Comparison of ENCODE assay signal across 15 cellular contexts in the genomic region with DNA sequence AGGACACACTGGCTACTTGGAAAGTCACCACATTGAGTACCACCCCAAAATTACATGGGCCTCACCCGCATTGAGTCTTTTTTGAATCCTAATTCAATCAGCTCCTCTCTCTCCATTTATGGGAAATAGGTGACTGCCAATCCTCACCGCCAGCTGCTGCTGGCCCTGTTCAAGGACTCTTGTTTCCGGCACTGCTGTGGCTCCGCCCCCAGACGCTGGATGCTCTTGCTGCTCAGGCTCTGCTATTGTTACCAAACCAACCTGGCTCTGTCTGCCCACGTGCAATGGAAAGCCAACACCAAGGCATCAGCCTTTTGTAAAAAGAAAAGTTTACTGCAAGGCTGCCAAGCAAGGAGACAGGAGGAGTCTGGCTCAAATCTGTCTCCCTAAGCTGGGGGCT.
A peak's percentile ranks its signal among the peaks of the same experiment; 100 is the strongest.
DNase-seq lines count a peak whose midpoint lies in the region; ATAC-seq and TF ChIP-seq lines count a peak whose summit lies in the region.
"Had no signal": no experiment of that assay in that cellular context is flagged by ENCODE, and none has a peak within 500 bp of the region (broad histone marks: within the 10 kb centered on the region; RNA-seq: fewer than 3 reads in every experiment).

No MANE protein-coding gene starts in this region.

- no peaks in the 10 kb centered on the region for H3K27me3 Mint-ChIP-seq in activated naive CD4-positive, alpha-beta T cell treated with anti-CD3 and anti-CD28 coated beads for 36 hours (ENCODE audit: low read depth)
- no peaks in the 10 kb centered on the region for H3K27me3 Mint-ChIP-seq in activated naive CD4-positive, alpha-beta T cell treated with anti-CD3 and anti-CD28 coated beads, Interleukin-2, amount 10 ng/mL, durations not matched to agents 7 days and 5 days
- H3K27me3 Mint-ChIP-seq: dendritic cell treated with granulocyte-macrophage colony-stimulating factor and Interleukin-4, amounts not matched to agents 40 ng/mL and 50 ng/mL, for 4 days had no signal

- no peaks in the 10 kb centered on the region for H3K36me3 Mint-ChIP-seq in activated naive CD4-positive, alpha-beta T cell treated with anti-CD3 and anti-CD28 coated beads for 36 hours (ENCODE audit: low read depth)
- no peaks in the 10 kb centered on the region for H3K36me3 Mint-ChIP-seq in activated naive CD4-positive, alpha-beta T cell treated with anti-CD3 and anti-CD28 coated beads, Interleukin-2, amount 10 ng/mL, durations not matched to agents 7 days and 5 days
- H3K36me3 Mint-ChIP-seq: natural killer cell had no signal

- H3K4me3 Mint-ChIP-seq in activated naive CD4-positive, alpha-beta T cell treated with anti-CD3 and anti-CD28 coated beads for 36 hours, result no peak overlapping the region
- no peak overlapping the region for H3K4me3 Mint-ChIP-seq in activated naive CD4-positive, alpha-beta T cell treated with anti-CD3 and anti-CD28 coated beads, Interleukin-2, amount 10 ng/mL, durations not matched to agents 7 days and 5 days
- H3K4me3 Mint-ChIP-seq: dendritic cell treated with granulocyte-macrophage colony-stimulating factor and Interleukin-4, amounts not matched to agents 40 ng/mL and 50 ng/mL, for 4 days; natural killer cell had no signal

- intact Hi-C loops in activated naive CD4-positive, alpha-beta T cell treated with anti-CD3 and anti-CD28 coated beads for 36 hours (cut with micrococcal nuclease), result no loop called here
- intact Hi-C loops in upper lobe of right lung (cut with DNase I), result no loop called here

- H3K27me3 ChIP-seq in upper lobe of right lung, result no peaks in the 10 kb centered on the region
- no peaks in the 10 kb centered on the region for H3K27me3 ChIP-seq in effector memory CD4-positive, alpha-beta T cell (replicated peaks; ENCODE audit: control insufficient read depth, insufficient read depth, low read length, poor library complexity, severe bottlenecking)

- H3K4me1 ChIP-seq in upper lobe of right lung, result no peaks in the 10 kb centered on the region
- H3K4me1 ChIP-seq in effector memory CD4-positive, alpha-beta T cell (ENCODE audit: control insufficient read depth, insufficient read depth, low read length, poor library complexity, severe bottlenecking), result no peaks in the 10 kb centered on the region

- no peak overlapping the region for H3K27ac Mint-ChIP-seq in activated naive CD4-positive, alpha-beta T cell treated with anti-CD3 and anti-CD28 coated beads for 36 hours
- H3K27ac Mint-ChIP-seq in activated naive CD4-positive, alpha-beta T cell treated with anti-CD3 and anti-CD28 coated beads, Interleukin-2, amount 10 ng/mL, durations not matched to agents 7 days and 5 days, result no peak overlapping the region
- H3K27ac Mint-ChIP-seq: dendritic cell treated with granulocyte-macrophage colony-stimulating factor and Interleukin-4, amounts not matched to agents 40 ng/mL and 50 ng/mL, for 4 days; natural killer cell had no signal

- no peaks in the 10 kb centered on the region for H3K4me1 Mint-ChIP-seq in activated naive CD4-positive, alpha-beta T cell treated with anti-CD3 and anti-CD28 coated beads for 36 hours (ENCODE audit: low read depth)
- H3K4me1 Mint-ChIP-seq in activated naive CD4-positive, alpha-beta T cell treated with anti-CD3 and anti-CD28 coated beads, Interleukin-2, amount 10 ng/mL, durations not matched to agents 7 days and 5 days, result no peaks in the 10 kb centered on the region
- H3K4me1 Mint-ChIP-seq: natural killer cell had no signal

- H3K4me3 ChIP-seq in upper lobe of right lung, result no peak overlapping the region
- no peak overlapping the region for H3K4me3 ChIP-seq in effector memory CD4-positive, alpha-beta T cell (ENCODE audit: insufficient read depth, low read depth, low read length, poor library complexity, severe bottlenecking)

- no peaks in the 10 kb centered on the region for H3K9me3 Mint-ChIP-seq in activated naive CD4-positive, alpha-beta T cell treated with anti-CD3 and anti-CD28 coated beads for 36 hours
- H3K9me3 Mint-ChIP-seq in activated naive CD4-positive, alpha-beta T cell treated with anti-CD3 and anti-CD28 coated beads, Interleukin-2, amount 10 ng/mL, durations not matched to agents 7 days and 5 days, result no peaks in the 10 kb centered on the region
- H3K9me3 Mint-ChIP-seq: dendritic cell treated with granulocyte-macrophage colony-stimulating factor and Interleukin-4, amounts not matched to agents 40 ng/mL and 50 ng/mL, for 4 days had no signal

- no peak for TF ChIP-seq CTCF in upper lobe of right lung (IDR thresholded peaks at IDR 0.05)

- no peaks in the 10 kb centered on the region for H3K36me3 ChIP-seq in upper lobe of right lung
- no peaks in the 10 kb centered on the region for H3K36me3 ChIP-seq in effector memory CD4-positive, alpha-beta T cell (ENCODE audit: control insufficient read depth, insufficient read depth, low read length)

- DNase-seq in activated naive CD4-positive, alpha-beta T cell treated with anti-CD3 and anti-CD28 coated beads for 36 hours, result peak; percentile 5
- DNase-seq in activated naive CD4-positive, alpha-beta T cell treated with anti-CD3 and anti-CD28 coated beads, Interleukin-2, amount 10 ng/mL, durations not matched to agents 7 days and 5 days, result no peak
- peak; percentile 91 for DNase-seq in NCI-H2171 (lab: John Stamatoyannopoulos, UW)
- peak; percentile 3 for DNase-seq in dermis blood vessel endothelial cell
- peak; percentile 75 for DNase-seq in upper lobe of right lung
- DNase-seq in effector CD8-positive, alpha-beta T cell (lab: John Stamatoyannopoulos, UW), result no peak
- DNase-seq in effector memory CD4-positive, alpha-beta T cell, result no peak
- DNase-seq: ACHN, foreskin melanocyte, MM.1S, natural killer cell, trophoblast cell had no signal

- ATAC-seq in upper lobe of right lung (peak; percentile 70), GM18502 (IDR thresholded peaks at IDR 0.05; ENCODE audit: poor library complexity, unreplicated experiment) (no peak)
- ATAC-seq: natural killer cell had no signal

- no peak overlapping the region for H3K27ac ChIP-seq in upper lobe of right lung
- no peak overlapping the region for H3K27ac ChIP-seq in effector memory CD4-positive, alpha-beta T cell (ENCODE audit: insufficient read depth, low read length, poor library complexity, severe bottlenecking)
- H3K27ac ChIP-seq: HL-60 had no signal

- no peaks in the 10 kb centered on the region for H3K9me3 ChIP-seq in upper lobe of right lung
- H3K9me3 ChIP-seq in effector memory CD4-positive, alpha-beta T cell (ENCODE audit: control insufficient read depth, low read length), result no peaks in the 10 kb centered on the region

- CTCF ChIA-PET in activated naive CD4-positive, alpha-beta T cell treated with anti-CD3 and anti-CD28 coated beads for 36 hours (lab: Charles Lee), result no interaction called here
- CTCF ChIA-PET in activated naive CD4-positive, alpha-beta T cell treated with anti-CD3 and anti-CD28 coated beads, Interleukin-2, amount 10 ng/mL, durations not matched to agents 7 days and 5 days (lab: Charles Lee), result no interaction called here

Comparison
In these comparisons a context has a peak if more than half of its experiments do, and no peak if none do; other contexts are left out.
1. DNase-seq: peak in activated naive CD4-positive, alpha-beta T cell treated with anti-CD3 and anti-CD28 coated beads for 36 hours (single experiment), NCI-H2171 (single experiment), dermis blood vessel endothelial cell (single experiment) and upper lobe of right lung (single experiment); none in activated naive CD4-positive, alpha-beta T cell treated with anti-CD3 and anti-CD28 coated beads, Interleukin-2, amount 10 ng/mL, durations not matched to agents 7 days and 5 days (single experiment), effector CD8-positive, alpha-beta T cell (single experiment) and effector memory CD4-positive, alpha-beta T cell (0 of 3).